ENCODE assay signal across 1 cellular context in the genomic region with DNA sequence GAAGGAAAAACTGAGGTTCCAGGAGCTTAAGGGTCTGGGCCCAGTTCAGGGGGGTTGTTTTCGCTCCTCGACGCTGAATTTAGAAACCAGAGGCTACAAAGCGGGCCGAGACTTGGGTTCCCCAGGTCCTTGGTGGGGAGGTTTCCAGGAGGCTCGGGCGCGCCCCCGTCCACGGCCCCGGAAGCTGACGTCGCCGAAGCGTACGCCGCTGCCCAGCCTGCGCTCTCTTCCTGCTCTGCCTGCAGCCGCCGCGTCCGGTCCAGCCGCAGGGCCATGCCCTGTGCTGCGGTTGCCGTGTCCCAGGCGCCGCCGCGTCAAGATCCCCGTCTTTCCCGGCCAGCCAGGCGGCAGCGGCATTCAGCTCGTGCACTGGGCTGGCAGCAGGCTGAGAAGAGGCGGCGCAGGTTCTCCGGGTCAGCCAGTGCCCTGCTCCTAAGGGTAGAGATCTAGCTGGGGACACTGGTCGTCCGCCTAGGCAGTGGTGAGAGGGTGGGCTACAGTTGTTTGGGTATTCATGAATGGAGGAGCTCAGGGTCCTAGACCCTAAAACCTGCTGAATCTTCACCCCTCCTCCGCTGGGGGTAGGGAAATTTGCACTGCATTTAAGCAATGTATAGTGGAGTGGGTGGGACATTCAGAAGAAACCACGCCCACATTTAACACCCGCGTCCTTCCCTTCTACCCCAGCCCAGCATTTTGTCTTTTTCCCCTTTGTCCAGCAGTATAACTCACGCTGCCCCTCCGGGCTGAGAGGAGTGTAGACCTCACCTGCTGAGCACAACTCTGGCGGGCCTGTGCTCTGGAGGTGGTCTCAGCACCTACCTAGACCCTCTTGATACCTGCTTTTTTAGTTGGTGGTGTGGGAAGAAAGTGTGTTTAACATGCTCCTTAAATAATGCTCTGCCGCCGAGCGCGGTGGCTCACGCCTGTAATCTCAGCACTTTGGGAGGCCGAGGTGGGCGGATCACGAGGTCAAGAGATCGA.
TF ChIP-seq lines count a peak whose summit lies in the region.

No MANE protein-coding gene starts in this region.

TF ChIP-seq in HepG2, 621 proteins besides CTCF, POLR2A, EP300 and RAD21 (continued from another document and continues in another):
- TF ChIP-seq, protein P1, sequence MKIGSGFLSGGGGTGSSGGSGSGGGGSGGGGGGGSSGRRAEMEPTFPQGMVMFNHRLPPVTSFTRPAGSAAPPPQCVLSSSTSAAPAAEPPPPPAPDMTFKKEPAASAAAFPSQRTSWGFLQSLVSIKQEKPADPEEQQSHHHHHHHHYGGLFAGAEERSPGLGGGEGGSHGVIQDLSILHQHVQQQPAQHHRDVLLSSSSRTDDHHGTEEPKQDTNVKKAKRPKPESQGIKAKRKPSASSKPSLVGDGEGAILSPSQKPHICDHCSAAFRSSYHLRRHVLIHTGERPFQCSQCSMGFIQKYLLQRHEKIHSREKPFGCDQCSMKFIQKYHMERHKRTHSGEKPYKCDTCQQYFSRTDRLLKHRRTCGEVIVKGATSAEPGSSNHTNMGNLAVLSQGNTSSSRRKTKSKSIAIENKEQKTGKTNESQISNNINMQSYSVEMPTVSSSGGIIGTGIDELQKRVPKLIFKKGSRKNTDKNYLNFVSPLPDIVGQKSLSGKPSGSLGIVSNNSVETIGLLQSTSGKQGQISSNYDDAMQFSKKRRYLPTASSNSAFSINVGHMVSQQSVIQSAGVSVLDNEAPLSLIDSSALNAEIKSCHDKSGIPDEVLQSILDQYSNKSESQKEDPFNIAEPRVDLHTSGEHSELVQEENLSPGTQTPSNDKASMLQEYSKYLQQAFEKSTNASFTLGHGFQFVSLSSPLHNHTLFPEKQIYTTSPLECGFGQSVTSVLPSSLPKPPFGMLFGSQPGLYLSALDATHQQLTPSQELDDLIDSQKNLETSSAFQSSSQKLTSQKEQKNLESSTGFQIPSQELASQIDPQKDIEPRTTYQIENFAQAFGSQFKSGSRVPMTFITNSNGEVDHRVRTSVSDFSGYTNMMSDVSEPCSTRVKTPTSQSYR (CRISPR knock-in tag; IDR thresholded peaks at IDR 0.05; ENCODE audit: borderline replicate concordance), result peak; percentile 63
- TF ChIP-seq ZNF333 (CRISPR knock-in tag; IDR thresholded peaks at IDR 0.05; ENCODE audit: borderline replicate concordance), result peak; percentile 89
- TF ChIP-seq, protein P2, sequence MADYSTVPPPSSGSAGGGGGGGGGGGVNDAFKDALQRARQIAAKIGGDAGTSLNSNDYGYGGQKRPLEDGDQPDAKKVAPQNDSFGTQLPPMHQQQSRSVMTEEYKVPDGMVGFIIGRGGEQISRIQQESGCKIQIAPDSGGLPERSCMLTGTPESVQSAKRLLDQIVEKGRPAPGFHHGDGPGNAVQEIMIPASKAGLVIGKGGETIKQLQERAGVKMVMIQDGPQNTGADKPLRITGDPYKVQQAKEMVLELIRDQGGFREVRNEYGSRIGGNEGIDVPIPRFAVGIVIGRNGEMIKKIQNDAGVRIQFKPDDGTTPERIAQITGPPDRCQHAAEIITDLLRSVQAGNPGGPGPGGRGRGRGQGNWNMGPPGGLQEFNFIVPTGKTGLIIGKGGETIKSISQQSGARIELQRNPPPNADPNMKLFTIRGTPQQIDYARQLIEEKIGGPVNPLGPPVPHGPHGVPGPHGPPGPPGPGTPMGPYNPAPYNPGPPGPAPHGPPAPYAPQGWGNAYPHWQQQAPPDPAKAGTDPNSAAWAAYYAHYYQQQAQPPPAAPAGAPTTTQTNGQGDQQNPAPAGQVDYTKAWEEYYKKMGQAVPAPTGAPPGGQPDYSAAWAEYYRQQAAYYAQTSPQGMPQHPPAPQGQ (CRISPR knock-in tag; IDR thresholded peaks at IDR 0.05; ENCODE audit: borderline replicate concordance), result no peak
- TF ChIP-seq, protein P3, sequence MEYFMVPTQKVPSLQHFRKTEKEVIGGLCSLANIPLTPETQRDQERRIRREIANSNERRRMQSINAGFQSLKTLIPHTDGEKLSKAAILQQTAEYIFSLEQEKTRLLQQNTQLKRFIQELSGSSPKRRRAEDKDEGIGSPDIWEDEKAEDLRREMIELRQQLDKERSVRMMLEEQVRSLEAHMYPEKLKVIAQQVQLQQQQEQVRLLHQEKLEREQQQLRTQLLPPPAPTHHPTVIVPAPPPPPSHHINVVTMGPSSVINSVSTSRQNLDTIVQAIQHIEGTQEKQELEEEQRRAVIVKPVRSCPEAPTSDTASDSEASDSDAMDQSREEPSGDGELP (IDR thresholded peaks at IDR 0.05; ENCODE audit: borderline replicate concordance, low read depth), result no peak
- no peak for TF ChIP-seq PRPF4 (IDR thresholded peaks at IDR 0.05; ENCODE audit: low read depth, low read length, poor library complexity, severe bottlenecking)
- peak; percentile 55; the same call in 1 of the 2 replicates for TF ChIP-seq ZNF205 (CRISPR knock-in tag; IDR thresholded peaks at IDR 0.05)
- TF ChIP-seq, protein P4, sequence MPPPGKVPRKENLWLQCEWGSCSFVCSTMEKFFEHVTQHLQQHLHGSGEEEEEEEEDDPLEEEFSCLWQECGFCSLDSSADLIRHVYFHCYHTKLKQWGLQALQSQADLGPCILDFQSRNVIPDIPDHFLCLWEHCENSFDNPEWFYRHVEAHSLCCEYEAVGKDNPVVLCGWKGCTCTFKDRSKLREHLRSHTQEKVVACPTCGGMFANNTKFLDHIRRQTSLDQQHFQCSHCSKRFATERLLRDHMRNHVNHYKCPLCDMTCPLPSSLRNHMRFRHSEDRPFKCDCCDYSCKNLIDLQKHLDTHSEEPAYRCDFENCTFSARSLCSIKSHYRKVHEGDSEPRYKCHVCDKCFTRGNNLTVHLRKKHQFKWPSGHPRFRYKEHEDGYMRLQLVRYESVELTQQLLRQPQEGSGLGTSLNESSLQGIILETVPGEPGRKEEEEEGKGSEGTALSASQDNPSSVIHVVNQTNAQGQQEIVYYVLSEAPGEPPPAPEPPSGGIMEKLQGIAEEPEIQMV (CRISPR knock-in tag; IDR thresholded peaks at IDR 0.05; ENCODE audit: low read depth), result no peak; the same call in 1 of the 2 replicates
- TF ChIP-seq CEBPB (IDR thresholded peaks at IDR 0.05; ENCODE audit: borderline replicate concordance, low read depth, low read length), result no peak
- peak; percentile 36; the same call in 1 of the 2 replicates for TF ChIP-seq ARID2 (CRISPR knock-in tag; IDR thresholded peaks at IDR 0.05; ENCODE audit: borderline replicate concordance)
- no peak for TF ChIP-seq RFXANK (CRISPR knock-in tag; IDR thresholded peaks at IDR 0.05)
- peak; percentile 90 for TF ChIP-seq SPEN (CRISPR knock-in tag; IDR thresholded peaks at IDR 0.05; ENCODE audit: low read depth)
- no peak; the same call in 1 of the 2 replicates for TF ChIP-seq ZNF790 (CRISPR knock-in tag; IDR thresholded peaks at IDR 0.05; ENCODE audit: borderline replicate concordance)
- TF ChIP-seq, protein P5, sequence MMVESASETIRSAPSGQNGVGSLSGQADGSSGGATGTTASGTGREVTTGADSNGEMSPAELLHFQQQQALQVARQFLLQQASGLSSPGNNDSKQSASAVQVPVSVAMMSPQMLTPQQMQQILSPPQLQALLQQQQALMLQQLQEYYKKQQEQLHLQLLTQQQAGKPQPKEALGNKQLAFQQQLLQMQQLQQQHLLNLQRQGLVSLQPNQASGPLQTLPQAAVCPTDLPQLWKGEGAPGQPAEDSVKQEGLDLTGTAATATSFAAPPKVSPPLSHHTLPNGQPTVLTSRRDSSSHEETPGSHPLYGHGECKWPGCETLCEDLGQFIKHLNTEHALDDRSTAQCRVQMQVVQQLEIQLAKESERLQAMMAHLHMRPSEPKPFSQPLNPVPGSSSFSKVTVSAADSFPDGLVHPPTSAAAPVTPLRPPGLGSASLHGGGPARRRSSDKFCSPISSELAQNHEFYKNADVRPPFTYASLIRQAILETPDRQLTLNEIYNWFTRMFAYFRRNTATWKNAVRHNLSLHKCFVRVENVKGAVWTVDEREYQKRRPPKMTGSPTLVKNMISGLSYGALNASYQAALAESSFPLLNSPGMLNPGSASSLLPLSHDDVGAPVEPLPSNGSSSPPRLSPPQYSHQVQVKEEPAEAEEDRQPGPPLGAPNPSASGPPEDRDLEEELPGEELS (CRISPR knock-in tag; IDR thresholded peaks at IDR 0.05), result peak; percentile 35
- TF ChIP-seq PAX8 (CRISPR knock-in tag; IDR thresholded peaks at IDR 0.05; ENCODE audit: borderline replicate concordance), result 0 out of 2 replicates have a peak, but pooled peaks have one; percentile 64
- TF ChIP-seq ELF1 (CRISPR knock-in tag; IDR thresholded peaks at IDR 0.05), result peak; percentile 92
- TF ChIP-seq, protein P6, sequence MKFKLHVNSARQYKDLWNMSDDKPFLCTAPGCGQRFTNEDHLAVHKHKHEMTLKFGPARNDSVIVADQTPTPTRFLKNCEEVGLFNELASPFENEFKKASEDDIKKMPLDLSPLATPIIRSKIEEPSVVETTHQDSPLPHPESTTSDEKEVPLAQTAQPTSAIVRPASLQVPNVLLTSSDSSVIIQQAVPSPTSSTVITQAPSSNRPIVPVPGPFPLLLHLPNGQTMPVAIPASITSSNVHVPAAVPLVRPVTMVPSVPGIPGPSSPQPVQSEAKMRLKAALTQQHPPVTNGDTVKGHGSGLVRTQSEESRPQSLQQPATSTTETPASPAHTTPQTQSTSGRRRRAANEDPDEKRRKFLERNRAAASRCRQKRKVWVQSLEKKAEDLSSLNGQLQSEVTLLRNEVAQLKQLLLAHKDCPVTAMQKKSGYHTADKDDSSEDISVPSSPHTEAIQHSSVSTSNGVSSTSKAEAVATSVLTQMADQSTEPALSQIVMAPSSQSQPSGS (CRISPR knock-in tag; IDR thresholded peaks at IDR 0.05), result peak; percentile 83
- no peak; the same call in 1 of the 2 replicates for TF ChIP-seq MIXL1 (CRISPR knock-in tag; IDR thresholded peaks at IDR 0.05)
- peak; percentile 97 for TF ChIP-seq SAFB2 (CRISPR knock-in tag; IDR thresholded peaks at IDR 0.05; ENCODE audit: borderline replicate concordance, low read depth)
- TF ChIP-seq KAT2B (IDR thresholded peaks at IDR 0.05; ENCODE audit: borderline replicate concordance, low read depth, low read length), result no peak
- peak; percentile 93 for TF ChIP-seq ZNF160 (CRISPR knock-in tag; IDR thresholded peaks at IDR 0.05)
- TF ChIP-seq, protein P7, sequence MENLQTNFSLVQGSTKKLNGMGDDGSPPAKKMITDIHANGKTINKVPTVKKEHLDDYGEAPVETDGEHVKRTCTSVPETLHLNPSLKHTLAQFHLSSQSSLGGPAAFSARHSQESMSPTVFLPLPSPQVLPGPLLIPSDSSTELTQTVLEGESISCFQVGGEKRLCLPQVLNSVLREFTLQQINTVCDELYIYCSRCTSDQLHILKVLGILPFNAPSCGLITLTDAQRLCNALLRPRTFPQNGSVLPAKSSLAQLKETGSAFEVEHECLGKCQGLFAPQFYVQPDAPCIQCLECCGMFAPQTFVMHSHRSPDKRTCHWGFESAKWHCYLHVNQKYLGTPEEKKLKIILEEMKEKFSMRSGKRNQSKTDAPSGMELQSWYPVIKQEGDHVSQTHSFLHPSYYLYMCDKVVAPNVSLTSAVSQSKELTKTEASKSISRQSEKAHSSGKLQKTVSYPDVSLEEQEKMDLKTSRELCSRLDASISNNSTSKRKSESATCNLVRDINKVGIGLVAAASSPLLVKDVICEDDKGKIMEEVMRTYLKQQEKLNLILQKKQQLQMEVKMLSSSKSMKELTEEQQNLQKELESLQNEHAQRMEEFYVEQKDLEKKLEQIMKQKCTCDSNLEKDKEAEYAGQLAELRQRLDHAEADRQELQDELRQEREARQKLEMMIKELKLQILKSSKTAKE (CRISPR knock-in tag; IDR thresholded peaks at IDR 0.05; ENCODE audit: borderline replicate concordance), result no peak
- TF ChIP-seq, protein P8, sequence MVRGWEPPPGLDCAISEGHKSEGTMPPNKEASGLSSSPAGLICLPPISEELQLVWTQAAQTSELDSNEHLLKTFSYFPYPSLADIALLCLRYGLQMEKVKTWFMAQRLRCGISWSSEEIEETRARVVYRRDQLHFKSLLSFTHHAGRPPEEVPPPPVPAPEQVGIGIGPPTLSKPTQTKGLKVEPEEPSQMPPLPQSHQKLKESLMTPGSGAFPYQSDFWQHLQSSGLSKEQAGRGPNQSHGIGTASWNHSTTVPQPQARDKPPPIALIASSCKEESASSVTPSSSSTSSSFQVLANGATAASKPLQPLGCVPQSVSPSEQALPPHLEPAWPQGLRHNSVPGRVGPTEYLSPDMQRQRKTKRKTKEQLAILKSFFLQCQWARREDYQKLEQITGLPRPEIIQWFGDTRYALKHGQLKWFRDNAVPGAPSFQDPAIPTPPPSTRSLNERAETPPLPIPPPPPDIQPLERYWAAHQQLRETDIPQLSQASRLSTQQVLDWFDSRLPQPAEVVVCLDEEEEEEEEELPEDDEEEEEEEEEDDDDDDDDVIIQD (CRISPR knock-in tag; IDR thresholded peaks at IDR 0.05; ENCODE audit: low read depth), result no peak
- TF ChIP-seq, protein P9, sequence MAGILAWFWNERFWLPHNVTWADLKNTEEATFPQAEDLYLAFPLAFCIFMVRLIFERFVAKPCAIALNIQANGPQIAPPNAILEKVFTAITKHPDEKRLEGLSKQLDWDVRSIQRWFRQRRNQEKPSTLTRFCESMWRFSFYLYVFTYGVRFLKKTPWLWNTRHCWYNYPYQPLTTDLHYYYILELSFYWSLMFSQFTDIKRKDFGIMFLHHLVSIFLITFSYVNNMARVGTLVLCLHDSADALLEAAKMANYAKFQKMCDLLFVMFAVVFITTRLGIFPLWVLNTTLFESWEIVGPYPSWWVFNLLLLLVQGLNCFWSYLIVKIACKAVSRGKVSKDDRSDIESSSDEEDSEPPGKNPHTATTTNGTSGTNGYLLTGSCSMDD (CRISPR knock-in tag; IDR thresholded peaks at IDR 0.05), result 0 out of 2 replicates have a peak, but pooled peaks have one; percentile 83
- no peak for TF ChIP-seq KLF11 (CRISPR knock-in tag; IDR thresholded peaks at IDR 0.05)
- peak; percentile 86 for TF ChIP-seq SP4 (CRISPR knock-in tag; IDR thresholded peaks at IDR 0.05)
- TF ChIP-seq ATF7 (IDR thresholded peaks at IDR 0.05), result no peak
- TF ChIP-seq ATF7 (CRISPR knock-in tag; IDR thresholded peaks at IDR 0.05), result no peak; the same call in 1 of the 2 replicates
- no peak for TF ChIP-seq SNAPC2 (CRISPR knock-in tag; IDR thresholded peaks at IDR 0.05)
- TF ChIP-seq ZNF251 (CRISPR knock-in tag; IDR thresholded peaks at IDR 0.05), result no peak; the same call in 1 of the 2 replicates
- TF ChIP-seq THYN1 (CRISPR knock-in tag; IDR thresholded peaks at IDR 0.05; ENCODE audit: borderline replicate concordance, low read depth), result 0 out of 2 replicates have a peak, but pooled peaks have one; percentile 91
- peak; percentile 96 for TF ChIP-seq TAF1 (CRISPR knock-in tag; IDR thresholded peaks at IDR 0.05)
- no peak for TF ChIP-seq SCMH1 (CRISPR knock-in tag; IDR thresholded peaks at IDR 0.05; ENCODE audit: borderline replicate concordance)
- TF ChIP-seq, protein P10, sequence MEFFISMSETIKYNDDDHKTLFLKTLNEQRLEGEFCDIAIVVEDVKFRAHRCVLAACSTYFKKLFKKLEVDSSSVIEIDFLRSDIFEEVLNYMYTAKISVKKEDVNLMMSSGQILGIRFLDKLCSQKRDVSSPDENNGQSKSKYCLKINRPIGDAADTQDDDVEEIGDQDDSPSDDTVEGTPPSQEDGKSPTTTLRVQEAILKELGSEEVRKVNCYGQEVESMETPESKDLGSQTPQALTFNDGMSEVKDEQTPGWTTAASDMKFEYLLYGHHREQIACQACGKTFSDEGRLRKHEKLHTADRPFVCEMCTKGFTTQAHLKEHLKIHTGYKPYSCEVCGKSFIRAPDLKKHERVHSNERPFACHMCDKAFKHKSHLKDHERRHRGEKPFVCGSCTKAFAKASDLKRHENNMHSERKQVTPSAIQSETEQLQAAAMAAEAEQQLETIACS (CRISPR knock-in tag; IDR thresholded peaks at IDR 0.05), result peak; percentile 89
- peak; percentile 87 for TF ChIP-seq ZNF891 (CRISPR knock-in tag; IDR thresholded peaks at IDR 0.05)
